8 cellular contexts compared by ENCODE assay signal in the genomic region with DNA sequence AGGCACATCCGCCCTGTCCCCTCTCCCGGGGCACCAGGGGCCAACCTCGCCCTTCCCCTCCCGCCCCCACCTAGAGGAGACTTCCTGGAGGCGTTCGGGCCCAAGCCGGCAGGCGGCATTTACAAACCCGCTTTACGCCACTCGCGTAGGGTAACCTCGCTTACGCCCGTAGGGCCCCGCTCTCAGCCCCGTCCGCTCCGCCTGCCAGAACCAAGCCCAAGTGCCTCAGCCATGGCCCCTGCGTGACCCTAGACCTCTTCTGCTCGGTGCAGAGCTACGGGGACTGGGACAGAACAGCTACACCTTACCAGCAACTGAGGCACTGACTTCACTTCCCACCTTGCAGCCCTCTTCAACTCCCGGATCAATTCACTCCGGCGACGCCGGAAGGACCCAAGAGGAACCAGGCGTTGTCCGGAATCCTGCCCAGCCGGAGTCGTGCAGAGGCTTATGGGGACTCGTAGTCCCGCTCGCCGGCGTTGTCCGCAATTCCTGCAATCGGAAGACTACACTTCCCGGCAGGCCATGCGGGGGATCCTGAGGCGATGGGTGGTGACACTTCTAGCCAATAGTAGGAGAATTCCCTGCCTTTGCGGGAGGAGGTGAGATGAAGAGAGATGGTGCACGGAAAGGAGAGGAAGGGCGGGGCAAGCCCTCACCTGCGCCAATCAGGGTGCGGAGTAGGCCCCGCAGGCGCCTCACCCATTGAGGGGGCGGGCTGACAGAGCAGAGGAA. TPM values are rescaled to one million over a fixed set of nuclear protein-coding genes. Genes with fewer than 3 reads are reported as not detected.
DNase-seq lines count a peak whose midpoint lies in the region; ATAC-seq and TF ChIP-seq lines count a peak whose summit lies in the region.

TSS of gene PDCD10 (minus strand) at position 395 of the 735 bp plus-strand sequence. CDS start 14,735 bp downstream, outside the sequence.

- H2BK12ac ChIP-seq in mesenchymal stem cell (ENCODE audit: low read length in 2 of 2) = peak within 1 kb of the TSS in 1 of 2 experiments; percentile 90

- peak within 1 kb of the TSS; percentile 37 for H2AK5ac ChIP-seq in mesenchymal stem cell (ENCODE audit: low read length, severe bottlenecking)

- peaks cover 6% of the 10 kb centered on the region for H3K36me3 Mint-ChIP-seq in activated CD8-positive, alpha-beta memory T cell treated with anti-CD3 and anti-CD28 coated beads, Interleukin-2, amount 10 ng/mL, durations not matched to agents 7 days and 5 days
- no peaks in the 10 kb centered on the region for H3K36me3 Mint-ChIP-seq in endodermal cell (ENCODE audit: low read depth)

- peak within 1 kb of the TSS; percentile 94 for H2AFZ ChIP-seq in mesenchymal stem cell (ENCODE audit: low read depth, low read length)

- no peak within 1 kb of the TSS for H3K27ac Mint-ChIP-seq in activated CD8-positive, alpha-beta memory T cell treated with anti-CD3 and anti-CD28 coated beads, Interleukin-2, amount 10 ng/mL, durations not matched to agents 7 days and 5 days
- H3K27ac Mint-ChIP-seq in endodermal cell = no peak within 1 kb of the TSS

- H3K4me3 Mint-ChIP-seq in activated CD8-positive, alpha-beta memory T cell treated with anti-CD3 and anti-CD28 coated beads, Interleukin-2, amount 10 ng/mL, durations not matched to agents 7 days and 5 days = no peak within 1 kb of the TSS
- H3K4me3 Mint-ChIP-seq in endodermal cell = no peak within 1 kb of the TSS

- H3K79me1 ChIP-seq in mesenchymal stem cell (replicated peaks; ENCODE audit: low read length, poor library complexity, severe bottlenecking) = peaks cover 5% of the 10 kb centered on the region

- peak within 1 kb of the TSS; percentile 61 for H2BK120ac ChIP-seq in mesenchymal stem cell (ENCODE audit: low read depth, low read length)

- peak within 1 kb of the TSS; percentile 96 for H3K4me2 ChIP-seq in mesenchymal stem cell (ENCODE audit: low read length, poor library complexity, severe bottlenecking)

- peak within 1 kb of the TSS; percentile 88 to 97 for H3K18ac ChIP-seq in mesenchymal stem cell (ENCODE audit: low read depth in 1 of 2, low read length in 2 of 2)

- H3K4me3 ChIP-seq in HUES48 (ENCODE audit: low read depth, low read length) (peak within 1 kb of the TSS; percentile 94), NT2/D1 (ENCODE audit: insufficient read length, low read depth) (peak within 1 kb of the TSS; percentile 93), endodermal cell (ENCODE audit: low read length) (peak within 1 kb of the TSS; percentile 97), mesenchymal stem cell (ENCODE audit: insufficient read depth in 1 of 2, low read depth in 1 of 2, low read length in 2 of 2) (peak within 1 kb of the TSS; percentile 93 to 97)

- H3K27me3 ChIP-seq in HUES48 (ENCODE audit: control insufficient read depth, insufficient read depth, low read length) (no peaks in the 10 kb centered on the region), NT2/D1 (ENCODE audit: insufficient read depth, insufficient read length) (peaks cover 5% of the 10 kb centered on the region), endodermal cell (ENCODE audit: control insufficient read depth, insufficient read depth, low read length, poor library complexity, severe bottlenecking) (no peaks in the 10 kb centered on the region), mesenchymal stem cell (ENCODE audit: control insufficient read depth in 1 of 2, insufficient read depth in 1 of 2, low read length in 2 of 2) (no peaks in the 10 kb centered on the region)

- H3K4me1 ChIP-seq in HUES48 (ENCODE audit: control insufficient read depth, insufficient read depth, low read length) (peaks cover 34% of the 10 kb centered on the region), NT2/D1 (ENCODE audit: insufficient read depth, insufficient read length) (no peaks in the 10 kb centered on the region), endodermal cell (ENCODE audit: control insufficient read depth, insufficient read depth, low read length) (peaks cover 7% of the 10 kb centered on the region), mesenchymal stem cell (ENCODE audit: control insufficient read depth, insufficient read depth, low read depth, low read length) (no peaks in the 10 kb centered on the region)

- peaks cover 35% of the 10 kb centered on the region for H3K4me1 Mint-ChIP-seq in activated CD8-positive, alpha-beta memory T cell treated with anti-CD3 and anti-CD28 coated beads, Interleukin-2, amount 10 ng/mL, durations not matched to agents 7 days and 5 days
- H3K4me1 Mint-ChIP-seq in endodermal cell = peaks cover 49% of the 10 kb centered on the region

- peak within 1 kb of the TSS; percentile 39 to 93 for H3K4ac ChIP-seq in mesenchymal stem cell (ENCODE audit: low read depth in 1 of 2, low read length in 2 of 2)

- H3K27me3 Mint-ChIP-seq in activated CD8-positive, alpha-beta memory T cell treated with anti-CD3 and anti-CD28 coated beads, Interleukin-2, amount 10 ng/mL, durations not matched to agents 7 days and 5 days = no peaks in the 10 kb centered on the region
- no peaks in the 10 kb centered on the region for H3K27me3 Mint-ChIP-seq in endodermal cell (ENCODE audit: insufficient read depth)

- H2BK15ac ChIP-seq in mesenchymal stem cell (ENCODE audit: low read depth, poor library complexity, severe bottlenecking) = peak within 1 kb of the TSS; percentile 63

- no peaks in the 10 kb centered on the region for H3K9me3 Mint-ChIP-seq in activated CD8-positive, alpha-beta memory T cell treated with anti-CD3 and anti-CD28 coated beads, Interleukin-2, amount 10 ng/mL, durations not matched to agents 7 days and 5 days (ENCODE audit: low read depth)
- H3K9me3 Mint-ChIP-seq in endodermal cell = no peaks in the 10 kb centered on the region

- no peaks in the 10 kb centered on the region for H3K9me3 ChIP-seq in HUES48 (ENCODE audit: control insufficient read depth, insufficient read depth, low read length)
- H3K9me3 ChIP-seq in NT2/D1 (ENCODE audit: insufficient read depth, low read length) = no peaks in the 10 kb centered on the region
- H3K9me3 ChIP-seq in endodermal cell (ENCODE audit: control insufficient read depth, low read length) = no peaks in the 10 kb centered on the region
- H3K9me3 ChIP-seq in mesenchymal stem cell (ENCODE audit: control insufficient read depth, low read length) = no peaks in the 10 kb centered on the region

- H3K23ac ChIP-seq in mesenchymal stem cell (ENCODE audit: low read length in 2 of 2) = peak within 1 kb of the TSS in 1 of 2 experiments; percentile 83

- H4K91ac ChIP-seq in mesenchymal stem cell (ENCODE audit: low read length) = peak within 1 kb of the TSS; percentile 93

- CTCF ChIA-PET in activated CD8-positive, alpha-beta memory T cell treated with anti-CD3 and anti-CD28 coated beads, Interleukin-2, amount 10 ng/mL, durations not matched to agents 7 days and 5 days (lab: Charles Lee) = interaction anchor here (0.9 to 1.7 kb wide), 3 partner anchors 13 to 354 kb away, joined by 4 to 8 read pairs (median 5); partner anchors contain the start of gene ZBBX

- WGBS in endodermal cell (ENCODE audit: insufficient coverage in 1 of 2, insufficient read length in 1 of 2), 2 experiments = 0% methylated on average over 20 to 49 of the region's 49 CpGs
- under 1% methylated on average over 49 of the region's 49 CpGs for WGBS in mesenchymal stem cell

- TF ChIP-seq CTCF in endodermal cell (conservative IDR thresholded peaks at IDR 0.05) = no peak

- H3K36me3 ChIP-seq in HUES48 (ENCODE audit: control insufficient read depth, insufficient read depth, low read length) (0 out of 2 replicates have a peak, but pooled peaks cover 7% of the 10 kb centered on the region), NT2/D1 (ENCODE audit: insufficient read depth, insufficient read length, low read length) (peaks cover 12% of the 10 kb centered on the region), endodermal cell (ENCODE audit: control insufficient read depth, insufficient read depth, low read length) (no peaks in the 10 kb centered on the region), mesenchymal stem cell (ENCODE audit: control insufficient read depth in 1 of 2, insufficient read depth in 2 of 2, low read depth in 1 of 2, low read length in 2 of 2) (no peaks in the 10 kb centered on the region)

- DNase-seq in D341Med (ENCODE audit: low spot score) (peak; percentile 90), NT2/D1 (ENCODE audit: low read depth, low spot score) (peak; percentile 98), endodermal cell (peak; percentile 99), mesenchymal stem cell (peak; percentile 99)
- peak; percentile 98 for DNase-seq in activated CD8-positive, alpha-beta memory T cell treated with anti-CD3 and anti-CD28 coated beads, Interleukin-2, amount 10 ng/mL, durations not matched to agents 7 days and 5 days
- DNase-seq in stimulated activated CD8-positive, alpha-beta memory T cell treated with anti-CD3 and anti-CD28 coated beads, Interleukin-12 subunit alpha, Interleukin-12 subunit beta, amount 100 ng/mL, for 4 hours (ENCODE audit: low read depth) = peak; percentile 93

- H3K9ac ChIP-seq in HUES48 (ENCODE audit: low read depth, low read length) (peak within 1 kb of the TSS; percentile 92), NT2/D1 (ENCODE audit: insufficient read length, low read depth) (peak within 1 kb of the TSS; percentile 98), endodermal cell (ENCODE audit: extremely low read depth, low read length, poor library complexity, severe bottlenecking) (peak within 1 kb of the TSS; percentile 72), mesenchymal stem cell (ENCODE audit: low read length) (peak within 1 kb of the TSS; percentile 96)

- ATAC-seq in GM21423 (IDR thresholded peaks at IDR 0.05; ENCODE audit: unreplicated experiment) = peak; percentile 82
- ATAC-seq in activated CD8-positive, alpha-beta memory T cell treated with anti-CD3 and anti-CD28 coated beads, Interleukin-2, amount 10 ng/mL, durations not matched to agents 7 days and 5 days = peak; percentile 87

- peak within 1 kb of the TSS; percentile 88 for H4K8ac ChIP-seq in mesenchymal stem cell (ENCODE audit: low read length)

- peak within 1 kb of the TSS in 1 of 2 experiments; percentile 97 for H3K14ac ChIP-seq in mesenchymal stem cell (ENCODE audit: low read length in 2 of 2)

- H3K27ac ChIP-seq in HUES48 (ENCODE audit: low read depth, low read length) (peak within 1 kb of the TSS; percentile 93), endodermal cell (ENCODE audit: low read depth, low read length) (peak within 1 kb of the TSS; percentile 82), mesenchymal stem cell (ENCODE audit: low read length, poor library complexity, severe bottlenecking) (peak within 1 kb of the TSS; percentile 94)

- H2BK5ac ChIP-seq in mesenchymal stem cell (ENCODE audit: low read depth, low read length, poor library complexity, severe bottlenecking) = peak within 1 kb of the TSS; percentile 85

RNA-seq across cellular contexts. Expression of gene PDCD10, which starts in this region (rescaled TPM):
- total RNA-seq in activated CD8-positive, alpha-beta memory T cell treated with anti-CD3 and anti-CD28 coated beads, Interleukin-2, amount 10 ng/mL, durations not matched to agents 7 days and 5 days = 10 to 100 TPM; 54.1 to 68.8 TPM
- 10 to 100 TPM; 75.2 to 84.8 TPM for total RNA-seq in endodermal cell
- polyA plus RNA-seq in endodermal cell (2013, experiment 1 of 2) = 55.0 TPM
- 58.4 TPM for polyA plus RNA-seq in endodermal cell (2013, experiment 2 of 2)
- polyA plus RNA-seq in mesenchymal stem cell (2013, experiment 1 of 2) = 79.4 TPM
- 84.7 TPM for polyA plus RNA-seq in mesenchymal stem cell (2013, experiment 2 of 2)

Comparison
In these comparisons a context has a peak if more than half of its experiments do, and no peak if none do; other contexts are left out.
1. Peak in every context shown above with its lines: DNase-seq, ATAC-seq, H3K4me3 ChIP-seq and H3K27ac ChIP-seq.